ENCODE assay signal across 22 cellular contexts in the genomic region with DNA sequence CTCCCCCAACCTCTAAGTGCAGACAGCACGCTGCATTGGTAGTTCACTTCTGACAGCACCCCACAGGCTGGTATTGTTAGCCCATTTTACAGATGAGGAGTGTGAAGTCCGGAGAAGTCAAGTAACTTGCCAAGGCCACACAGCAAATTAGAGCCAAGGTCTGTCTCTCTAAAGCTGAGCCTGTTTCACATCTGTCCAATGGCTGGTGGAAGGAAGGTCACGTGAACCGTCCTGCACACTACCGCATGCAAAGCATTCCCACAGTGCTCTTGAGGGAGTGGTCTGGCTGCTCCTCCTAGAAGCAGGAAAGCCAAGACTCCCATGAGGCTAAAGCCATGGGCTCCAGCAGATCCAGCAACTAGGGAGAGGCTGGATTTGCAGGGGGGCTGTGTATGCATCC. TPM values are rescaled to one million over a fixed set of nuclear protein-coding genes. Genes with fewer than 3 reads are reported as not detected.
"Had no signal": no experiment of that assay in that cellular context is flagged by ENCODE, and none has a peak within 500 bp of the region (broad histone marks: within the 10 kb centered on the region; RNA-seq: fewer than 3 reads in every experiment).

No MANE protein-coding gene starts in this region.

- ATAC-seq: gastroesophageal sphincter; heart right ventricle; left colon; naive thymus-derived CD4-positive, alpha-beta T cell had no signal

- H3K9me3 ChIP-seq: prostate gland, testis had no signal

- H3K4me3 ChIP-seq: coronary artery, esophagus squamous epithelium, gastroesophageal sphincter, heart right ventricle, lung, prostate gland, right atrium auricular region, testis had no signal

- H3K4me3 Mint-ChIP-seq: activated CD4-positive, alpha-beta memory T cell treated with anti-CD3 and anti-CD28 coated beads for 36 hours; activated naive CD4-positive, alpha-beta T cell treated with anti-CD3 and anti-CD28 coated beads for 36 hours; activated naive CD8-positive, alpha-beta T cell treated with anti-CD3 and anti-CD28 coated beads, Interleukin-2, amount 10 ng/mL, durations not matched to agents 7 days and 5 days; endodermal cell; naive thymus-derived CD4-positive, alpha-beta T cell; neural crest cell; T-helper 1 cell treated with Interleukin-12 subunit alpha and Interleukin-12 subunit beta and Interleukin-4 antibody, amounts not matched to agents 30 μg/mL and 1 μg/mL, for 36 hours; type B pancreatic cell had no signal

- H3K27ac Mint-ChIP-seq: activated CD4-positive, alpha-beta memory T cell treated with anti-CD3 and anti-CD28 coated beads for 36 hours; activated naive CD4-positive, alpha-beta T cell treated with anti-CD3 and anti-CD28 coated beads for 36 hours; activated naive CD8-positive, alpha-beta T cell treated with anti-CD3 and anti-CD28 coated beads, Interleukin-2, amount 10 ng/mL, durations not matched to agents 7 days and 5 days; endodermal cell; naive thymus-derived CD4-positive, alpha-beta T cell; T-helper 1 cell treated with Interleukin-12 subunit alpha and Interleukin-12 subunit beta and Interleukin-4 antibody, amounts not matched to agents 30 μg/mL and 1 μg/mL, for 36 hours; type B pancreatic cell had no signal

- H3K27me3 ChIP-seq: esophagus squamous epithelium, gastroesophageal sphincter, heart right ventricle, right atrium auricular region, testis had no signal

- DNase-seq: activated CD4-positive, alpha-beta memory T cell treated with anti-CD3 and anti-CD28 coated beads for 36 hours; activated CD4-positive, alpha-beta T cell treated with anti-CD3 and anti-CD28 coated beads for 48 hours; activated naive CD4-positive, alpha-beta T cell treated with anti-CD3 and anti-CD28 coated beads for 36 hours; activated naive CD8-positive, alpha-beta T cell treated with anti-CD3 and anti-CD28 coated beads, Interleukin-2, amount 10 ng/mL, durations not matched to agents 7 days and 5 days; activated T-cell treated with anti-CD3 and anti-CD28 coated beads, Interleukin-2, amount 50 U/mL, for 48 hours; amygdala; cerebellar nuclear complex; endodermal cell; esophagus squamous epithelium; heart right ventricle; naive thymus-derived CD4-positive, alpha-beta T cell; stimulated activated CD4-positive, alpha-beta T cell treated with anti-CD3 and anti-CD28 coated beads, Interleukin-4, amount 100 ng/mL, for 4 hours; testis had no signal

- H3K36me3 Mint-ChIP-seq: activated CD4-positive, alpha-beta memory T cell treated with anti-CD3 and anti-CD28 coated beads for 36 hours; type B pancreatic cell had no signal

- H3K4me1 Mint-ChIP-seq: endodermal cell had no signal

- H3K27ac ChIP-seq: coronary artery, esophagus squamous epithelium, prostate gland, right atrium auricular region, testis had no signal

- H3K4me1 ChIP-seq: prostate gland had no signal

- H3K36me3 ChIP-seq: prostate gland, right atrium auricular region had no signal

RNA-seq across cellular contexts. Expression of a gene that starts 50.0 kb away (rescaled TPM):
- polyA plus RNA-seq: naive thymus-derived CD4-positive, alpha-beta T cell had no signal
